Comparison of ENCODE assay signal across 9 cellular contexts in genomic region chr3:133930341-133930933, GRCh38. TPM values are rescaled to one million over a fixed set of nuclear protein-coding genes. Genes with fewer than 3 reads are reported as not detected.
DNase-seq lines count a peak whose midpoint lies in the region; ATAC-seq and TF ChIP-seq lines count a peak whose summit lies in the region.
"Had no signal": no experiment of that assay in that cellular context is flagged by ENCODE, and none has a peak within 500 bp of the region (broad histone marks: within the 10 kb centered on the region; RNA-seq: fewer than 3 reads in every experiment).

No MANE protein-coding gene starts in this region.

- H3K27ac ChIP-seq in KMS-11 = no peak overlapping the region

- H3K27me3 ChIP-seq in KMS-11 (ENCODE audit: insufficient read depth, low read depth) = no peaks in the 10 kb centered on the region

- no peaks in the 10 kb centered on the region for H3K36me3 Mint-ChIP-seq in osteocyte (ENCODE audit: unreplicated experiment)
- H3K36me3 Mint-ChIP-seq: naive B cell had no signal

- no peak overlapping the region for H3K4me2 ChIP-seq in KMS-11

- no peaks in the 10 kb centered on the region for H3K79me2 ChIP-seq in KMS-11 (ENCODE audit: insufficient read depth, low read depth)

- no peaks in the 10 kb centered on the region for H4K20me1 ChIP-seq in KMS-11 (ENCODE audit: insufficient read depth)

- no peak overlapping the region for H3K4me3 ChIP-seq in KMS-11 (IDR thresholded peaks at IDR 0.05; ENCODE audit: insufficient read depth, low read depth, low read length)
- H3K4me3 ChIP-seq in epithelial cell of esophagus (ENCODE audit: low read length) = no peak overlapping the region

- H3K36me3 ChIP-seq in KMS-11 (ENCODE audit: insufficient read depth) = no peaks in the 10 kb centered on the region

- no peak overlapping the region for H3K9ac ChIP-seq in KMS-11

- no peak overlapping the region for H3K27ac Mint-ChIP-seq in osteocyte (ENCODE audit: unreplicated experiment)
- H3K27ac Mint-ChIP-seq: naive B cell had no signal

- H3K4me1 Mint-ChIP-seq in osteocyte (ENCODE audit: unreplicated experiment) = peaks cover 16% of the 10 kb centered on the region

- DNase-seq in DMS153 treated with DMSO at 0.1 percent for 48 hours (lab: John Stamatoyannopoulos, UW; ENCODE audit: unreplicated experiment) = peak; percentile 63
- peak; percentile 68 for DNase-seq in RKO (ENCODE audit: low spot score)
- peak; percentile 70 for DNase-seq in epithelial cell of esophagus (ENCODE audit: low read depth)
- DNase-seq in osteocyte (ENCODE audit: extremely low spot score, unreplicated experiment) = peak; percentile 70
- no peak for DNase-seq in stimulated activated CD4-positive, alpha-beta T cell treated with anti-CD3 and anti-CD28 coated beads, Interleukin-4, amount 100 ng/mL, for 24 hours
- DNase-seq: naive B cell had no signal

- no peak for ATAC-seq in GM18909 (IDR thresholded peaks at IDR 0.05; ENCODE audit: poor library complexity, unreplicated experiment)
- no peak for ATAC-seq in GM21526 (IDR thresholded peaks at IDR 0.05; ENCODE audit: low FRiP score, unreplicated experiment)

- peak; percentile 79 for TF ChIP-seq CTCF in KMS-11 (conservative IDR thresholded peaks at IDR 0.05; ENCODE audit: low read depth, low read length)
- peak; percentile 77 for TF ChIP-seq CTCF in epithelial cell of esophagus (IDR thresholded peaks at IDR 0.05; ENCODE audit: insufficient read depth, low read depth, low read length, missing control alignments)
- peak; percentile 86 for TF ChIP-seq CTCF in osteocyte (IDR thresholded peaks at IDR 0.05)

- no peak overlapping the region for H2AFZ ChIP-seq in KMS-11 (ENCODE audit: low read depth)

- H3K4me3 Mint-ChIP-seq in osteocyte (ENCODE audit: unreplicated experiment) = no peak overlapping the region

- H3K4me1 ChIP-seq in KMS-11 (ENCODE audit: low read depth, poor library complexity, severe bottlenecking) = peaks cover 5% of the 10 kb centered on the region

- no peaks in the 10 kb centered on the region for H3K27me3 Mint-ChIP-seq in osteocyte (ENCODE audit: unreplicated experiment)

- no peaks in the 10 kb centered on the region for H3K9me3 Mint-ChIP-seq in osteocyte (ENCODE audit: unreplicated experiment)
- H3K9me3 Mint-ChIP-seq: naive B cell had no signal

RNA-seq across cellular contexts. Expression of gene RAB6B, which starts 34.8 kb away (rescaled TPM):
- total RNA-seq in osteocyte = 7.8 and 11.3 TPM in 2 replicates
